9 cellular contexts compared by ENCODE assay signal in the genomic region with DNA sequence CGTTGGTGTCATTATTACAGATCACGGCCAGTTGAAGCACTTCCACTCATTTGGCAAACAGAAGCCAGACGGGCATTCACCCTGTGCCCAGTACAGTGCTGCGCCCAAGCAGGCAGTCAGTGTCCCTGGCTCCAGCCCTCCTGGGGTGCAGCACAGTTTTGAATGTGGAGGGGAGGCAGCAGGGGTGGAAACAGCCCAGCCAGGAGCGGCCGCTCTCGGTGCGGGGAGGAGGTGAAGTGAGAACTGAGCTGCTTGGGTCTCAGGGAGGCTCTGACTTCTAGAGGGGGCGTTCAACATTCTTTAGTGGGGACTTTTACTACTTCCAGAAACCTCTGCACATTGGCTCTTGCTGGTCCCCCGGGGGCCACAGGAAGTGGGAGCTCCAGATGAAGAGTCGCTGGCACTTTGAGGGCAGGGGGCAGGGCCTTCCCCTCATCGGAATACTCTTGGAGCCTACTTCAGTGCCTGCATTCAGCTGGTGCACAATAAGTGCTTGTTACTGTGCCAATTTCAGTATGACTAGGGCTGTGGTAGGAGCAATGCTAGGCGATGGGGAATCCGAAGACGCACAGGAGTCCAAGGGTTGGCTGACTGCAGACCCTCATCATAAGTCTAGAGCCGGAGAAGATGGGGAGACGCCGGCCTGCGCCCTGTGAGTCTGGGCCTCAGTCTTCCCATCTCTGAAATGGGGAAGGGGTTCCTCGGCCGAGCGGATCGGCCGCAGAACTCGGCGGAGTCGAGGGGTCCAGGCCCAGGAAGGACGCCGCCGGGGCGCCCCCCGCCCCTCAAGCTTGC. TPM values are rescaled to one million over a fixed set of nuclear protein-coding genes. Genes with fewer than 3 reads are reported as not detected.
DNase-seq lines count a peak whose midpoint lies in the region; ATAC-seq, FAIRE-seq and TF ChIP-seq lines count a peak whose summit lies in the region.
"Had no signal": no experiment of that assay in that cellular context is flagged by ENCODE, and none has a peak within 500 bp of the region (broad histone marks: within the 10 kb centered on the region; RNA-seq: fewer than 3 reads in every experiment).

No MANE protein-coding gene starts in this region.

- no peaks in the 10 kb centered on the region for H3K9me3 ChIP-seq in HCT116 (ENCODE audit: control insufficient read depth in 1 of 2, insufficient read depth in 1 of 2, low read depth in 1 of 2, low read length in 2 of 2)
- H3K9me3 ChIP-seq in liver (ENCODE audit: control insufficient read depth in 4 of 4, low read length in 3 of 4): no peaks in the 10 kb centered on the region
- H3K9me3 ChIP-seq in transverse colon: no peaks in the 10 kb centered on the region

- TF ChIP-seq CTCF in HCT116 (IDR thresholded peaks at IDR 0.05 in 2 of 3, conservative IDR thresholded peaks at IDR 0.05 in 1 of 3; ENCODE audit: borderline replicate concordance in 1 of 3, insufficient read depth in 1 of 3, low read depth in 2 of 3, low read length in 2 of 3): no peak
- TF ChIP-seq CTCF in liver (IDR thresholded peaks at IDR 0.05; ENCODE audit: low read depth, low read length, missing input control): no peak
- TF ChIP-seq CTCF in transverse colon (IDR thresholded peaks at IDR 0.05): no peak

- H3K27ac ChIP-seq in ACC112 (ENCODE audit: low read depth, low read length) (peak overlapping the region; percentile 35), HCT116 (ENCODE audit: low read depth, low read length) (peak overlapping the region; percentile 94; the same call in 1 of the 2 replicates), liver (ENCODE audit: low read depth in 1 of 2, low read length in 2 of 2) (peak overlapping the region; percentile 64 to 78), transverse colon (peak overlapping the region; percentile 52 to 95 (median 57))

- H3K9ac ChIP-seq in HCT116 (ENCODE audit: low read length) (peak overlapping the region; percentile 24; the same call in 1 of the 2 replicates), liver (ENCODE audit: low read depth in 1 of 2, low read length in 2 of 2) (peak overlapping the region; percentile 39 to 51)

- H3K4me1 ChIP-seq in ACC112 (ENCODE audit: control insufficient read depth, insufficient read depth, low read length, unreplicated experiment): peaks cover 26% of the 10 kb centered on the region
- peaks cover 31 to 52% of the 10 kb centered on the region in 2 experiments for H3K4me1 ChIP-seq in HCT116 (ENCODE audit: control insufficient read depth in 1 of 2, insufficient read depth in 2 of 2, low read length in 2 of 2)
- H3K4me1 ChIP-seq in liver (ENCODE audit: control insufficient read depth in 4 of 4, insufficient read depth in 4 of 4, low read length in 3 of 4): peaks cover 7 to 22% (median 17%) of the 10 kb centered on the region in 4 donors
- peaks cover 14 to 45% (median 27%) of the 10 kb centered on the region in 4 donors for H3K4me1 ChIP-seq in transverse colon

- no peaks in the 10 kb centered on the region for H3K36me3 ChIP-seq in ACC112 (ENCODE audit: insufficient read depth, low read length)
- H3K36me3 ChIP-seq in HCT116 (ENCODE audit: control insufficient read depth in 1 of 2, insufficient read depth in 2 of 2, low read length in 2 of 2): no peaks in the 10 kb centered on the region
- no peaks in the 10 kb centered on the region for H3K36me3 ChIP-seq in liver (ENCODE audit: control insufficient read depth in 4 of 4, insufficient read depth in 3 of 4, low read depth in 1 of 4, low read length in 3 of 4)
- no peaks in the 10 kb centered on the region for H3K36me3 ChIP-seq in transverse colon

- H3K4me3 ChIP-seq in ACC112 (ENCODE audit: low read depth, low read length) (peak overlapping the region; percentile 72), HCT116 (replicated peaks in 1 of 2; ENCODE audit: low read depth in 1 of 2, low read length in 2 of 2) (peak overlapping the region; percentile 52 to 66), liver (ENCODE audit: low read depth in 1 of 3, low read length in 3 of 3) (peak overlapping the region; percentile 35 to 88 (median 53)), transverse colon (peak overlapping the region in 2 of 4 donors; percentile 65 to 66)

- no TSS peak for BruUV-seq in HCT116 (replicated peaks; lab: Mats Ljungman, UMichigan)

- RAD21 ChIA-PET in HCT116 (lab: Charles Lee; ENCODE audit: low non-redundant PET in 1 of 2, low total read pairs in 2 of 2, uncharacterized antibody in 2 of 2, unreplicated experiment in 2 of 2): interaction anchor here in 1 of 2 experiments (0.6 kb wide), 1 partner anchor 29 kb away, joined by 8 read pairs; no protein-coding TSS in a partner anchor

- H3K27me3 Mint-ChIP-seq in activated naive CD8-positive, alpha-beta T cell treated with anti-CD3 and anti-CD28 coated beads, Interleukin-2, amount 50 U/mL, for 24 hours: peaks cover 50% of the 10 kb centered on the region

- TF ChIP-seq RAD21 in HCT116 (IDR thresholded peaks at IDR 0.05; ENCODE audit: low read depth) (no peak), liver (IDR thresholded peaks at IDR 0.05) (no peak)

- in situ Hi-C loops in transverse colon (cut with MboI; ENCODE audit: low pct_ligation_motif_present in 1 of 4, low pct_unique_long_range_greater_than_20kb in 1 of 4, low sequenced_read_pairs in 3 of 4): no loop called here

- 42% methylated on average over 32 of the region's 32 CpGs for WGBS in liver
- 53% methylated on average over 16 of the region's 32 CpGs; no CpG with 5 or more reads in 1 of the 2 donors for WGBS in transverse colon (ENCODE audit: low coverage in 1 of 2), 2 donors

- no peak for TF ChIP-seq POLR2A in HCT116 (IDR thresholded peaks at IDR 0.05; ENCODE audit: borderline replicate concordance, extremely low read depth, insufficient read depth, insufficient read length)
- TF ChIP-seq POLR2A in transverse colon (IDR thresholded peaks at IDR 0.05): no peak

- no peaks in the 10 kb centered on the region for H3K9me3 Mint-ChIP-seq in activated naive CD8-positive, alpha-beta T cell treated with anti-CD3 and anti-CD28 coated beads, Interleukin-2, amount 50 U/mL, for 24 hours

- no peaks in the 10 kb centered on the region for H3K9me2 ChIP-seq in HCT116 (ENCODE audit: insufficient read depth)

- H3K27ac Mint-ChIP-seq in activated naive CD8-positive, alpha-beta T cell treated with anti-CD3 and anti-CD28 coated beads, Interleukin-2, amount 50 U/mL, for 24 hours: peak overlapping the region; percentile 85

- DNase-seq in HCT116 (ENCODE audit: low read depth, low spot score) (no peak), transverse colon (peak; percentile 10), GM19239 (ENCODE audit: insufficient read length, low spot score) (no peak), NCI-H1092 (lab: John Stamatoyannopoulos, UW) (no peak)
- no peak for DNase-seq in activated naive CD8-positive, alpha-beta T cell treated with anti-CD3 and anti-CD28 coated beads, Interleukin-2, amount 50 U/mL, for 24 hours

- H2AFZ ChIP-seq in ACC112 (ENCODE audit: low read length, unreplicated experiment) (no peak overlapping the region), HCT116 (ENCODE audit: low read depth, low read length, poor library complexity, severe bottlenecking) (no peak overlapping the region)

- ATAC-seq in HCT116 (0 out of 2 replicates have a peak, but pooled peaks have one; percentile 0), HG03135 (IDR thresholded peaks at IDR 0.05; ENCODE audit: unreplicated experiment) (no peak)
- peak; percentile 24 for ATAC-seq in activated naive CD8-positive, alpha-beta T cell treated with anti-CD3 and anti-CD28 coated beads, Interleukin-2, amount 50 U/mL, for 24 hours

- POLR2A ChIA-PET in HCT116 (lab: Charles Lee): no interaction called here

- CTCF ChIA-PET in HCT116 (lab: Charles Lee): no interaction called here

- FAIRE-seq in GM19239 (lab: Jason Lieb, UNC): no peak

- H3K4me3 Mint-ChIP-seq in activated naive CD8-positive, alpha-beta T cell treated with anti-CD3 and anti-CD28 coated beads, Interleukin-2, amount 50 U/mL, for 24 hours: peak overlapping the region; percentile 83

- no peak for TF ChIP-seq EP300 in transverse colon (IDR thresholded peaks at IDR 0.05; ENCODE audit: low read depth)

- H3K79me2 ChIP-seq in ACC112 (ENCODE audit: control insufficient read depth, insufficient read depth, low read length, unreplicated experiment) (peaks cover 42% of the 10 kb centered on the region), HCT116 (ENCODE audit: insufficient read depth, low read length) (peaks cover 42% of the 10 kb centered on the region)

- intact Hi-C loops in HCT116 (cut with micrococcal nuclease): loop anchor here (5.0 kb wide), 2 partner anchors 50 to 125 kb away; no protein-coding TSS in a partner anchor
- intact Hi-C loops in transverse colon (cut with DNase I; ENCODE audit: low total_unique reads): no loop called here

- H3K4me1 Mint-ChIP-seq in activated naive CD8-positive, alpha-beta T cell treated with anti-CD3 and anti-CD28 coated beads, Interleukin-2, amount 50 U/mL, for 24 hours: peaks cover 77% of the 10 kb centered on the region

- H3K27me3 ChIP-seq in ACC112 (ENCODE audit: insufficient read depth, low read length) (no peaks in the 10 kb centered on the region), HCT116 (ENCODE audit: insufficient read depth, low read length) (no peaks in the 10 kb centered on the region), liver (ENCODE audit: control insufficient read depth in 4 of 4, insufficient read depth in 4 of 4, low read length in 3 of 4) (no peaks in the 10 kb centered on the region), transverse colon (no peaks in the 10 kb centered on the region)
- H3K27me3 ChIP-seq: foreskin keratinocyte had no signal

- H3K36me3 Mint-ChIP-seq in activated naive CD8-positive, alpha-beta T cell treated with anti-CD3 and anti-CD28 coated beads, Interleukin-2, amount 50 U/mL, for 24 hours (ENCODE audit: low read depth): peaks cover 2% of the 10 kb centered on the region

- peak overlapping the region; percentile 72 for H3K4me2 ChIP-seq in HCT116 (ENCODE audit: low read length)

- H4K20me1 ChIP-seq in HCT116 (ENCODE audit: insufficient read depth): peaks cover 5% of the 10 kb centered on the region; the same call in 1 of the 2 replicates

TF ChIP-seq in HCT116, 20 proteins besides CTCF, POLR2A, EP300 and RAD21 (continues in another document):
- no peak for TF ChIP-seq ELF1 (IDR thresholded peaks at IDR 0.05; ENCODE audit: borderline replicate concordance, low read depth)
- TF ChIP-seq FOSL1 (IDR thresholded peaks at IDR 0.05; ENCODE audit: low read depth): no peak
- no peak for TF ChIP-seq CBX3 (IDR thresholded peaks at IDR 0.05; ENCODE audit: low read depth)

TF ChIP-seq in liver, 16 proteins besides CTCF, POLR2A, EP300 and RAD21 (continues in another document):
- no peak for TF ChIP-seq HNF4A (conservative IDR thresholded peaks at IDR 0.05)
- no peak for TF ChIP-seq SP1 (IDR thresholded peaks at IDR 0.05)
- no peak for TF ChIP-seq EGR1 (IDR thresholded peaks at IDR 0.05; ENCODE audit: low read depth in 2 of 2)
- no peak for TF ChIP-seq YY1 (IDR thresholded peaks at IDR 0.05)
- no peak for TF ChIP-seq JUND (IDR thresholded peaks at IDR 0.05)
- TF ChIP-seq, protein P1, sequence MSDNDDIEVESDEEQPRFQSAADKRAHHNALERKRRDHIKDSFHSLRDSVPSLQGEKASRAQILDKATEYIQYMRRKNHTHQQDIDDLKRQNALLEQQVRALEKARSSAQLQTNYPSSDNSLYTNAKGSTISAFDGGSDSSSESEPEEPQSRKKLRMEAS (IDR thresholded peaks at IDR 0.05): no peak

RNA-seq across cellular contexts. Expression of a gene that starts 0.5 kb away (rescaled TPM):
- total RNA-seq in HCT116 (2021; ENCODE audit: unreplicated experiment) (40.8 TPM), liver (10 to 100 TPM; 36.4 to 48.5 TPM), transverse colon (10 to 100 TPM; 12.3 to 31.1 (median 21.6) TPM)
- polyA plus RNA-seq in HCT116 (2012): 55.8 and 65.2 TPM in 2 replicates
- 10 to 100 TPM; 32.5 to 49.7 TPM for polyA plus RNA-seq in liver

Comparison
In these comparisons a context has a peak if more than half of its experiments do, and no peak if none do; other contexts are left out.
1. H3K27ac ChIP-seq: peak in every context shown above with its lines; median percentile 94 in HCT116; 71 in liver; 57 in transverse colon; 35 in ACC112.